In the genomic region with DNA sequence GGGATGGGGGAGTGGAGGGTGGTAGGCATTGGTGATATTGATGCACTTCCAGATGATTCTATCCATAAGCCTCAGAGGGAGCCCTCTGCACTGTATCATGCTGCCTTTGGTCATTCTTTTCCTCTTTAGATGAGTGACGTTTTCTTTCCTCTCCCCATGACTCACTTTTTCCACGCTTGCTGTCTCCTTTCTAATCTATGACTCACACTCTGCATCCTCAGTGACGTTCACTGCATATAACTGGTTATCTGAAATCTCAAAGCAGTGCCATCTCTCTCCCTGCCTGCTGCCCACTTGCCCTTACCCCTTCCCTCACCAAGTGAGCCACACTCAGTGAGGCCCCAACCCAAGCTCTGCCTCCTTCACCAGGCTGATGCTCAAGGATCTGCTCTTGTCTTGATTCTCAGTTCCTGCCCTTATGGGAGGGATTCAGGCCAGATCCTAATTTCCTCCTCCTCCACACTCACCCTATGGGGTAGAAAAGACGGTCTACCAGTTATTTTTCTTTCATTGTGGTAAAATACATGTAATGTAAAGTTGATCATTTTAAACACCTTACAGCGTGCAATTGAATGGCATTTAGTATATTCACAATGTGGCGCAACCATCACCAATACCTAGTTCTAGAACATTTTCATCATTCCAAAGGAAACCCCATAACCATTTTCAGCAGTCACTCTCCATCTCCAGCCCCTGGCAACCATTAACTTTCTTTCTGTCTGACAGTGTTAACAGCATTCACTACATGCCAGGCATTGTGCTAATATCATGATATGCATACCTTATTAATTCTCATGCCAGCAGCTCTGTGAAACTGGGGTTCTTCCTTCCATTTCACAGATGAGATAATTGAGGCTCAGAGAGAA, we compare ENCODE assay signal across 1 cellular context.
A peak's percentile ranks its signal among the peaks of the same experiment; 100 is the strongest.
TF ChIP-seq lines count a peak whose summit lies in the region.

No MANE protein-coding gene starts in this region.

TF ChIP-seq in IMR-90, 13 proteins besides CTCF, POLR2A, EP300 and RAD21 (continued from another document):
- TF ChIP-seq, protein P1, sequence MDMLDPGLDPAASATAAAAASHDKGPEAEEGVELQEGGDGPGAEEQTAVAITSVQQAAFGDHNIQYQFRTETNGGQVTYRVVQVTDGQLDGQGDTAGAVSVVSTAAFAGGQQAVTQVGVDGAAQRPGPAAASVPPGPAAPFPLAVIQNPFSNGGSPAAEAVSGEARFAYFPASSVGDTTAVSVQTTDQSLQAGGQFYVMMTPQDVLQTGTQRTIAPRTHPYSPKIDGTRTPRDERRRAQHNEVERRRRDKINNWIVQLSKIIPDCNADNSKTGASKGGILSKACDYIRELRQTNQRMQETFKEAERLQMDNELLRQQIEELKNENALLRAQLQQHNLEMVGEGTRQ (IDR thresholded peaks at IDR 0.05; ENCODE audit: low read depth, low read length): no peak; the same call in 1 of the 2 replicates
- TF ChIP-seq BHLHE40 (IDR thresholded peaks at IDR 0.05; ENCODE audit: low read depth, low read length) (peak; percentile 87), CHD1 (IDR thresholded peaks at IDR 0.05; ENCODE audit: low read depth, low read length) (peak; percentile 84; the same call in 1 of the 2 replicates), RCOR1 (IDR thresholded peaks at IDR 0.05; ENCODE audit: insufficient replicate concordance, low read length) (no peak), MXI1 (IDR thresholded peaks at IDR 0.05; ENCODE audit: borderline replicate concordance, low read depth, low read length) (no peak), MAFK (IDR thresholded peaks at IDR 0.05; ENCODE audit: low read depth, low read length) (no peak), RFX5 (IDR thresholded peaks at IDR 0.05; ENCODE audit: low read depth, low read length) (no peak), FOS (IDR thresholded peaks at IDR 0.05; ENCODE audit: low read depth, low read length) (peak; percentile 100), CEBPB (IDR thresholded peaks at IDR 0.05; ENCODE audit: low read depth, low read length) (peak; percentile 57), SMC3 (IDR thresholded peaks at IDR 0.05; ENCODE audit: low read depth, low read length) (peak; percentile 28; the same call in 1 of the 2 replicates), NFE2L2 (IDR thresholded peaks at IDR 0.05; ENCODE audit: low read depth, low read length) (peak; percentile 39; the same call in 1 of the 2 replicates)
- TF ChIP-seq, protein P2, sequence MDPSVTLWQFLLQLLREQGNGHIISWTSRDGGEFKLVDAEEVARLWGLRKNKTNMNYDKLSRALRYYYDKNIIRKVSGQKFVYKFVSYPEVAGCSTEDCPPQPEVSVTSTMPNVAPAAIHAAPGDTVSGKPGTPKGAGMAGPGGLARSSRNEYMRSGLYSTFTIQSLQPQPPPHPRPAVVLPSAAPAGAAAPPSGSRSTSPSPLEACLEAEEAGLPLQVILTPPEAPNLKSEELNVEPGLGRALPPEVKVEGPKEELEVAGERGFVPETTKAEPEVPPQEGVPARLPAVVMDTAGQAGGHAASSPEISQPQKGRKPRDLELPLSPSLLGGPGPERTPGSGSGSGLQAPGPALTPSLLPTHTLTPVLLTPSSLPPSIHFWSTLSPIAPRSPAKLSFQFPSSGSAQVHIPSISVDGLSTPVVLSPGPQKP (IDR thresholded peaks at IDR 0.05; ENCODE audit: borderline replicate concordance, low read depth, low read length): no peak
